In the genomic region with DNA sequence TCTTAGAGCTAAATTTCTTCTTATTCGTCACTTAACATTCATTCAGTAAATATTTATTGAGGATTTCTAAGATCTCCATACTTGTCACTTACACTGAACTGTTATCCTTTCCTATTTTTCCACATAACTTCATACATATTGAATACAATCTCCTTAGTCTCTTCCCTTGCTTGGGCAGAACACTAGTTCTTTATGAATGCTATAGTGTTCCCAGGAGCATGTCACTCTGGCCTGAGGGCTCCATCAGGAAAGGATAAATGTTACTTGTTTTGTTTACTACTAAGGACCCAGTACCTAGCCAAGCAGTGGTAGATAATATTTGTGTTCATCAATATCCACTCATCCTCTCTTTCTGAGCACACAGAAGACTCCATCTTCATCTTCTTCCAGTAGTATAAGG, we compare ENCODE assay signal across 18 cellular contexts.
DNase-seq lines count a peak whose midpoint lies in the region; TF ChIP-seq lines count a peak whose summit lies in the region.
"Had no signal": no experiment of that assay in that cellular context is flagged by ENCODE, and none has a peak within 500 bp of the region (broad histone marks: within the 10 kb centered on the region; RNA-seq: fewer than 3 reads in every experiment).

No MANE protein-coding gene starts in this region.

- peak overlapping the region; percentile 34 for H3K27ac Mint-ChIP-seq in chondrocyte (ENCODE audit: unreplicated experiment)
- peak overlapping the region; percentile 9 for H3K27ac Mint-ChIP-seq in neural crest cell (ENCODE audit: unreplicated experiment)
- H3K27ac Mint-ChIP-seq in immature natural killer cell = peak overlapping the region in 1 of 6 donors; percentile 33
- H3K27ac Mint-ChIP-seq: CD14-positive monocyte; CD4-positive, CD25-positive, alpha-beta regulatory T cell had no signal

- H3K9me3 Mint-ChIP-seq in chondrocyte (ENCODE audit: low read depth) (no peaks in the 10 kb centered on the region), neural crest cell (peaks cover 3% of the 10 kb centered on the region), immature natural killer cell (no peaks in the 10 kb centered on the region)
- H3K9me3 Mint-ChIP-seq: CD4-positive, alpha-beta memory T cell; CD4-positive, CD25-positive, alpha-beta regulatory T cell; CD8-positive, alpha-beta memory T cell had no signal

- no peaks in the 10 kb centered on the region for H3K36me3 Mint-ChIP-seq in chondrocyte (ENCODE audit: low read depth)
- H3K36me3 Mint-ChIP-seq in neural crest cell (ENCODE audit: low read depth) = no peaks in the 10 kb centered on the region
- peaks cover 0 to 3% (median 0%) of the 10 kb centered on the region in 3 donors for H3K36me3 Mint-ChIP-seq in immature natural killer cell
- H3K36me3 Mint-ChIP-seq: CD14-positive monocyte; CD4-positive, alpha-beta memory T cell; CD4-positive, CD25-positive, alpha-beta regulatory T cell had no signal

- no peaks in the 10 kb centered on the region for H3K27me3 Mint-ChIP-seq in chondrocyte (ENCODE audit: low read depth)
- H3K27me3 Mint-ChIP-seq in neural crest cell (ENCODE audit: low read depth) = no peaks in the 10 kb centered on the region
- H3K27me3 Mint-ChIP-seq in immature natural killer cell (ENCODE audit: low read depth in 3 of 3) = no peaks in the 10 kb centered on the region
- H3K27me3 Mint-ChIP-seq: CD4-positive, alpha-beta memory T cell; CD4-positive, CD25-positive, alpha-beta regulatory T cell; CD8-positive, alpha-beta memory T cell had no signal

- DNase-seq in RPMI7951 (ENCODE audit: low read depth) (peak; percentile 3), chondrocyte (ENCODE audit: low spot score) (no peak), neural crest cell (ENCODE audit: low read depth, low spot score) (no peak), NCI-H526 treated with DMSO at 0.1 percent for 48 hours (lab: John Stamatoyannopoulos, UW) (no peak), immature natural killer cell (no peak), kidney tubule cell (ENCODE audit: low spot score) (no peak)
- DNase-seq: 8988T; ACHN; BE2C; C1 segment of cervical spinal cord; Caco-2; Calu3; CD4-positive, alpha-beta memory T cell; CD4-positive, CD25-positive, alpha-beta regulatory T cell; CD8-positive, alpha-beta memory T cell; DMS79 treated with DMSO at 0.1 percent for 48 hours; GDM1 had no signal

- H3K4me1 Mint-ChIP-seq in chondrocyte (ENCODE audit: low read depth) (peaks cover 11% of the 10 kb centered on the region), neural crest cell (peaks cover 7% of the 10 kb centered on the region), immature natural killer cell (no peaks in the 10 kb centered on the region)
- H3K4me1 Mint-ChIP-seq: CD14-positive monocyte; CD4-positive, alpha-beta memory T cell; CD4-positive, CD25-positive, alpha-beta regulatory T cell; CD8-positive, alpha-beta memory T cell had no signal

- H3K4me3 Mint-ChIP-seq in chondrocyte (ENCODE audit: unreplicated experiment) (no peak overlapping the region), neural crest cell (no peak overlapping the region), immature natural killer cell (no peak overlapping the region)
- H3K4me3 Mint-ChIP-seq: CD14-positive monocyte; CD4-positive, alpha-beta memory T cell; CD4-positive, CD25-positive, alpha-beta regulatory T cell; CD8-positive, alpha-beta memory T cell had no signal

- TF ChIP-seq CTCF in chondrocyte (IDR thresholded peaks at IDR 0.05) (no peak), neural crest cell (conservative IDR thresholded peaks at IDR 0.05) (no peak)
